In genomic region chr19:11405846-11406643, GRCh38 we compare ENCODE assay signal across 10 cellular contexts. TPM values are rescaled to one million over a fixed set of nuclear protein-coding genes. Genes with fewer than 3 reads are reported as not detected.
DNase-seq lines count a peak whose midpoint lies in the region; ATAC-seq and TF ChIP-seq lines count a peak whose summit lies in the region.
"Had no signal": no experiment of that assay in that cellular context is flagged by ENCODE, and none has a peak within 500 bp of the region (broad histone marks: within the 10 kb centered on the region; RNA-seq: fewer than 3 reads in every experiment).

No MANE protein-coding gene starts in this region.

- no peaks in the 10 kb centered on the region for H3K36me3 Mint-ChIP-seq in activated T-cell treated with anti-CD3 and anti-CD28 coated beads, Interleukin-2, amount 50 U/mL, for 4 hours (ENCODE audit: insufficient read depth)
- H3K36me3 Mint-ChIP-seq: immature natural killer cell had no signal

- peaks cover 26% of the 10 kb centered on the region for H3K27me3 Mint-ChIP-seq in activated T-cell treated with anti-CD3 and anti-CD28 coated beads, Interleukin-2, amount 50 U/mL, for 4 hours (ENCODE audit: low read depth)

- ATAC-seq in activated T-cell treated with anti-CD3 and anti-CD28 coated beads, Interleukin-2, amount 50 U/mL, for 4 hours = peak; percentile 70 to 71
- ATAC-seq in left cardiac atrium (peak; percentile 73 to 80), HG03432 (IDR thresholded peaks at IDR 0.05; ENCODE audit: unreplicated experiment) (no peak), GM18867 (IDR thresholded peaks at IDR 0.05; ENCODE audit: unreplicated experiment) (no peak)

- H3K9me3 Mint-ChIP-seq in activated T-cell treated with anti-CD3 and anti-CD28 coated beads, Interleukin-2, amount 50 U/mL, for 4 hours = no peaks in the 10 kb centered on the region
- H3K9me3 Mint-ChIP-seq: immature natural killer cell had no signal

- intact Hi-C loops in left cardiac atrium (cut with DNase I) = no loop called here

- in situ Hi-C loops in GM13976 (cut with MboI; ENCODE audit: low sequenced_read_pairs, unreplicated experiment) = no loop called here

- no peak overlapping the region for H3K4me3 Mint-ChIP-seq in activated T-cell treated with anti-CD3 and anti-CD28 coated beads, Interleukin-2, amount 50 U/mL, for 4 hours
- H3K4me3 Mint-ChIP-seq: immature natural killer cell had no signal

- TF ChIP-seq CTCF in GM13976 (IDR thresholded peaks at IDR 0.05; ENCODE audit: borderline replicate concordance, control extremely low read depth, extremely low read depth, insufficient read depth, missing control alignments) = no peak

- DNase-seq in GM13976 (ENCODE audit: low spot score) (peak; percentile 52), left cardiac atrium (peak; percentile 44), cerebellar nuclear complex (lab: John Stamatoyannopoulos, UW) (no peak), LoVo (ENCODE audit: low spot score) (no peak)
- peak; percentile 48 for DNase-seq in activated T-cell treated with anti-CD3 and anti-CD28 coated beads, Interleukin-2, amount 50 U/mL, for 4 hours
- peak; percentile 44 to 63 for DNase-seq in stimulated activated CD4-positive, alpha-beta T cell treated with anti-CD3 and anti-CD28 coated beads, Interleukin-4, amount 100 ng/mL, for 4 hours
- DNase-seq: immature natural killer cell had no signal

- H3K4me1 Mint-ChIP-seq in activated T-cell treated with anti-CD3 and anti-CD28 coated beads, Interleukin-2, amount 50 U/mL, for 4 hours (ENCODE audit: low read depth) = no peaks in the 10 kb centered on the region
- H3K4me1 Mint-ChIP-seq: immature natural killer cell had no signal

RNA-seq across cellular contexts. Expression of gene RGL3, which starts 13.1 kb away (rescaled TPM):
- under 1 TPM in 2 of 3 donors, not detected in 1; 0.29 to 0.51 TPM for total RNA-seq in activated T-cell treated with anti-CD3 and anti-CD28 coated beads, Interleukin-2, amount 50 U/mL, for 4 hours
- total RNA-seq in left cardiac atrium = 10 to 100 TPM; 11.3 to 15.1 TPM
- total RNA-seq: T-helper 1 cell treated with Interleukin-12 subunit alpha and Interleukin-12 subunit beta and Interleukin-4 antibody, amounts not matched to agents 30 ng/mL and 1 ng/mL, for 36 hours had no signal

RNA-seq across cellular contexts. Expression of gene EPOR, which starts 21.9 kb away (rescaled TPM):
- total RNA-seq in activated T-cell treated with anti-CD3 and anti-CD28 coated beads, Interleukin-2, amount 50 U/mL, for 4 hours = 1 to 10 TPM; 1.8 to 2.0 (median 1.8) TPM
- total RNA-seq in left cardiac atrium = 1 to 10 TPM; 7.5 to 7.7 TPM

RNA-seq across cellular contexts. Expression of gene ODAD3, which starts 28.9 kb away (rescaled TPM):
- under 1 TPM in 1 of 3 donors, not detected in 2; 0.11 TPM for total RNA-seq in activated T-cell treated with anti-CD3 and anti-CD28 coated beads, Interleukin-2, amount 50 U/mL, for 4 hours
- under 1 TPM; 0.56 to 0.68 TPM for total RNA-seq in left cardiac atrium
- total RNA-seq: T-helper 1 cell treated with Interleukin-12 subunit alpha and Interleukin-12 subunit beta and Interleukin-4 antibody, amounts not matched to agents 30 ng/mL and 1 ng/mL, for 36 hours had no signal

RNA-seq across cellular contexts. Expression of gene PRKCSH, which starts 29.4 kb away (rescaled TPM):
- 100 to 1,000 TPM; 273 to 327 (median 319) TPM for total RNA-seq in activated T-cell treated with anti-CD3 and anti-CD28 coated beads, Interleukin-2, amount 50 U/mL, for 4 hours
- total RNA-seq in left cardiac atrium = 100 to 1,000 TPM; 132 to 139 TPM

RNA-seq across cellular contexts. Expression of gene SWSAP1, which starts 31.6 kb away (rescaled TPM):
- 1 to 10 TPM; 2.0 to 3.1 (median 2.1) TPM for total RNA-seq in activated T-cell treated with anti-CD3 and anti-CD28 coated beads, Interleukin-2, amount 50 U/mL, for 4 hours
- total RNA-seq in left cardiac atrium = 1 to 10 TPM; 1.3 to 1.5 TPM

Comparison
In these comparisons a context has a peak if more than half of its experiments do, and no peak if none do; other contexts are left out.
1. DNase-seq: peak in GM13976 (single experiment), activated T-cell treated with anti-CD3 and anti-CD28 coated beads, Interleukin-2, amount 50 U/mL, for 4 hours (single experiment), left cardiac atrium (single experiment) and stimulated activated CD4-positive, alpha-beta T cell treated with anti-CD3 and anti-CD28 coated beads, Interleukin-4, amount 100 ng/mL, for 4 hours (2 of 2); none in cerebellar nuclear complex (0 of 2) and LoVo (single experiment).
2. ATAC-seq: peak in activated T-cell treated with anti-CD3 and anti-CD28 coated beads, Interleukin-2, amount 50 U/mL, for 4 hours (2 of 2) and left cardiac atrium (2 of 2); none in HG03432 (single experiment) and GM18867 (single experiment).
3. RNA of gene RGL3, which starts 13.1 kb away (total RNA-seq): 11.3 to 15.1 TPM in left cardiac atrium; 0.29 to 0.51 TPM in activated T-cell treated with anti-CD3 and anti-CD28 coated beads, Interleukin-2, amount 50 U/mL, for 4 hours; every median in the first group is over 4 times any median in the second.